In genomic region chr21:38474124-38474523, GRCh38 we compare ENCODE assay signal across 19 cellular contexts. TPM values are rescaled to one million over a fixed set of nuclear protein-coding genes. Genes with fewer than 3 reads are reported as not detected.
DNase-seq lines count a peak whose midpoint lies in the region; FAIRE-seq and TF ChIP-seq lines count a peak whose summit lies in the region.
"Had no signal": no experiment of that assay in that cellular context is flagged by ENCODE, and none has a peak within 500 bp of the region (broad histone marks: within the 10 kb centered on the region; RNA-seq: fewer than 3 reads in every experiment).

No MANE protein-coding gene starts in this region.

- no peak overlapping the region for H2BK5ac ChIP-seq in H1 (ENCODE audit: low read depth, low read length)

- H4K5ac ChIP-seq in H1 (ENCODE audit: insufficient read length, low read depth, low read length) = no peak overlapping the region

- H3K18ac ChIP-seq in H1 (ENCODE audit: extremely low read depth, low read length) = no peak overlapping the region

- 82% methylated on average over 7 of the region's 7 CpGs; no CpG with 5 or more reads in 1 of the 2 experiments for WGBS in H1 (ENCODE audit: extremely low coverage in 1 of 2, insufficient coverage in 1 of 2, insufficient read length in 1 of 2, insufficient replicate concordance in 2 of 2, low coverage in 1 of 2, low lambda C conversion rate in 2 of 2, missing lambda C conversion rate in 1 of 2), 2 experiments

- H3K36me3 Mint-ChIP-seq in nephron progenitor cell (ENCODE audit: low read depth) = no peaks in the 10 kb centered on the region
- H3K36me3 Mint-ChIP-seq in activated T-cell treated with anti-CD3 and anti-CD28 coated beads, Interleukin-2, amount 50 U/mL, for 24 hours (ENCODE audit: low read depth) = no peaks in the 10 kb centered on the region
- H3K36me3 Mint-ChIP-seq in activated naive CD4-positive, alpha-beta T cell treated with anti-CD3 and anti-CD28 coated beads, Interleukin-2, amount 10 ng/mL, durations not matched to agents 7 days and 5 days = no peaks in the 10 kb centered on the region
- H3K36me3 Mint-ChIP-seq: CD14-positive monocyte had no signal

- CTCF ChIA-PET in HEK293 (lab: Yijun Ruan, JAX) (no interaction called here), H1 (lab: Charles Lee; ENCODE audit: partially characterized antibody) (no interaction called here)
- CTCF ChIA-PET in activated naive CD4-positive, alpha-beta T cell treated with anti-CD3 and anti-CD28 coated beads, Interleukin-2, amount 10 ng/mL, durations not matched to agents 7 days and 5 days (lab: Charles Lee) = no interaction called here

- H3K9ac ChIP-seq in BLaER1 (peak overlapping the region; percentile 49; the same call in 1 of the 2 replicates), H1 (replicated peaks in 1 of 4; ENCODE audit: extremely low read depth in 1 of 4, low read depth in 3 of 4, low read length in 3 of 4) (no peak overlapping the region)

- H3K56ac ChIP-seq in H1 (replicated peaks; ENCODE audit: insufficient read length, low read depth, low read length) = no peak overlapping the region

- TF ChIP-seq RAD21 in H1 (IDR thresholded peaks at IDR 0.05 in 1 of 2, conservative IDR thresholded peaks at IDR 0.05 in 1 of 2; ENCODE audit: low read depth in 2 of 2, low read length in 2 of 2) = no peak

- no peak for FAIRE-seq in H1 (lab: Jason Lieb, UNC)

- no peak overlapping the region for H3K14ac ChIP-seq in H1 (ENCODE audit: insufficient read length)

- H3K4me2 ChIP-seq in BLaER1 = peak overlapping the region; percentile 92
- no peak overlapping the region for H3K4me2 ChIP-seq in H1 (ENCODE audit: insufficient read depth in 1 of 2, low read depth in 2 of 2, low read length in 2 of 2)
- H3K4me2 ChIP-seq: hepatocyte had no signal

- no peak for TF ChIP-seq CTCF in HEK293 (tag by site-specific recombination; IDR thresholded peaks at IDR 0.05)
- TF ChIP-seq CTCF in H1 (IDR thresholded peaks at IDR 0.05; ENCODE audit: control extremely low read depth in 1 of 3, insufficient read depth in 1 of 3, low read depth in 1 of 3, low read length in 3 of 3) = no peak
- no peak for TF ChIP-seq CTCF in nephron progenitor cell (IDR thresholded peaks at IDR 0.05)

- H3K9me3 ChIP-seq in BLaER1 (peaks cover 2% of the 10 kb centered on the region), HEK293 (ENCODE audit: control insufficient read depth, insufficient read depth, low read depth, low read length) (no peaks in the 10 kb centered on the region), H1 (ENCODE audit: insufficient read depth in 2 of 2, low read depth in 1 of 2, low read length in 1 of 2) (no peaks in the 10 kb centered on the region)
- H3K9me3 ChIP-seq: stomach had no signal

- peaks cover 94% of the 10 kb centered on the region for H3K4me1 ChIP-seq in BLaER1
- H3K4me1 ChIP-seq in HEK293 (ENCODE audit: control insufficient read depth, insufficient read depth, low read length) = peaks cover 9% of the 10 kb centered on the region; the same call in 1 of the 2 replicates
- peaks cover 0 to 12% (median 6%) of the 10 kb centered on the region in 4 experiments; a peak in 5 of 7 replicates for H3K4me1 ChIP-seq in H1 (replicated peaks in 1 of 4; ENCODE audit: control insufficient read depth in 3 of 4, insufficient read depth in 4 of 4, low read length in 3 of 4)

- no peaks in the 10 kb centered on the region for H3K9me3 Mint-ChIP-seq in nephron progenitor cell
- no peaks in the 10 kb centered on the region for H3K9me3 Mint-ChIP-seq in activated T-cell treated with anti-CD3 and anti-CD28 coated beads, Interleukin-2, amount 50 U/mL, for 24 hours
- H3K9me3 Mint-ChIP-seq in activated naive CD4-positive, alpha-beta T cell treated with anti-CD3 and anti-CD28 coated beads, Interleukin-2, amount 10 ng/mL, durations not matched to agents 7 days and 5 days = no peaks in the 10 kb centered on the region
- H3K9me3 Mint-ChIP-seq: activated CD8-positive, alpha-beta T cell treated with anti-CD3 and anti-CD28 coated beads for 36 hours; CD14-positive monocyte; H9 had no signal

- H3K79me2 ChIP-seq in H1 (ENCODE audit: control insufficient read depth in 1 of 2, insufficient read depth in 2 of 2, low read length in 2 of 2) = no peaks in the 10 kb centered on the region
- H3K79me2 ChIP-seq: hepatocyte had no signal

- no peaks in the 10 kb centered on the region for H3K79me1 ChIP-seq in H1 (ENCODE audit: low read depth, low read length)

- TF ChIP-seq POLR2A in H1 (IDR thresholded peaks at IDR 0.05; ENCODE audit: control extremely low read depth in 1 of 2, low read depth in 2 of 2, low read length in 2 of 2) = no peak

- POLR2A ChIA-PET in HEK293 (lab: Yijun Ruan, JAX) (no interaction called here), H1 (lab: Charles Lee; ENCODE audit: partially characterized antibody) (no interaction called here)

- H3K23me2 ChIP-seq in H1 (ENCODE audit: low read depth, low read length) = no peaks in the 10 kb centered on the region

- peak overlapping the region; percentile 36 for H3K27ac Mint-ChIP-seq in nephron progenitor cell
- H3K27ac Mint-ChIP-seq in activated T-cell treated with anti-CD3 and anti-CD28 coated beads, Interleukin-2, amount 50 U/mL, for 24 hours = no peak overlapping the region
- no peak overlapping the region for H3K27ac Mint-ChIP-seq in activated naive CD4-positive, alpha-beta T cell treated with anti-CD3 and anti-CD28 coated beads, Interleukin-2, amount 10 ng/mL, durations not matched to agents 7 days and 5 days
- H3K27ac Mint-ChIP-seq: activated CD8-positive, alpha-beta T cell treated with anti-CD3 and anti-CD28 coated beads for 36 hours; H9 had no signal

- peak overlapping the region; percentile 25; the same call in 1 of the 2 replicates for H2BK15ac ChIP-seq in H1 (ENCODE audit: low read length)

- peaks cover 16% of the 10 kb centered on the region for H3K27me3 Mint-ChIP-seq in nephron progenitor cell (ENCODE audit: low read depth, poor library complexity)
- peaks cover 76% of the 10 kb centered on the region for H3K27me3 Mint-ChIP-seq in activated T-cell treated with anti-CD3 and anti-CD28 coated beads, Interleukin-2, amount 50 U/mL, for 24 hours
- peaks cover 59% of the 10 kb centered on the region for H3K27me3 Mint-ChIP-seq in activated naive CD4-positive, alpha-beta T cell treated with anti-CD3 and anti-CD28 coated beads, Interleukin-2, amount 10 ng/mL, durations not matched to agents 7 days and 5 days

- TF ChIP-seq EP300 in H1 (IDR thresholded peaks at IDR 0.05; ENCODE audit: borderline replicate concordance in 1 of 2, low read depth in 2 of 2, low read length in 2 of 2) = no peak

- no peak overlapping the region for H4K91ac ChIP-seq in H1 (replicated peaks; ENCODE audit: insufficient read length, low read length)

- H2BK120ac ChIP-seq in H1 (replicated peaks; ENCODE audit: low read depth, low read length) = no peak overlapping the region

- H3K27me3 ChIP-seq in BLaER1 = no peaks in the 10 kb centered on the region
- peaks cover 0 to 11% (median 3%) of the 10 kb centered on the region in 4 experiments; a peak in 4 of 7 replicates for H3K27me3 ChIP-seq in H1 (replicated peaks in 1 of 4; ENCODE audit: control insufficient read depth in 3 of 4, extremely low read depth in 1 of 4, insufficient read depth in 3 of 4, low read length in 3 of 4)
- H3K27me3 ChIP-seq: hepatocyte had no signal

- H4K20me1 ChIP-seq in BLaER1 (peaks cover 10% of the 10 kb centered on the region; the same call in 1 of the 2 replicates), H1 (replicated peaks in 1 of 2; ENCODE audit: control insufficient read depth in 1 of 2, insufficient read depth in 2 of 2, low read length in 2 of 2) (no peaks in the 10 kb centered on the region)

- DNase-seq in H1 (ENCODE audit: low read depth in 1 of 2, low spot score in 2 of 2) (no peak), nephron progenitor cell (no peak), NCI-H524 treated with DMSO at 0.1 percent for 48 hours (lab: John Stamatoyannopoulos, UW) (no peak)
- DNase-seq in activated T-cell treated with anti-CD3 and anti-CD28 coated beads, Interleukin-2, amount 50 U/mL, for 24 hours = no peak
- no peak for DNase-seq in activated naive CD4-positive, alpha-beta T cell treated with anti-CD3 and anti-CD28 coated beads, Interleukin-2, amount 10 ng/mL, durations not matched to agents 7 days and 5 days
- DNase-seq: activated CD8-positive, alpha-beta T cell treated with anti-CD3 and anti-CD28 coated beads for 36 hours; activated gamma-delta T cell; activated T-cell treated with anti-CD3 and anti-CD28 coated beads for 4 hours; DMS 273 treated with DMSO at 0.1 percent for 48 hours; H9; NCI-H82; retina; stomach had no signal

- H3K23ac ChIP-seq in H1 (ENCODE audit: insufficient read length) = no peak overlapping the region

- no peak overlapping the region for H4K8ac ChIP-seq in H1 (ENCODE audit: extremely low read depth, insufficient read depth, low read length)

- peaks cover 21% of the 10 kb centered on the region for H3K36me3 ChIP-seq in BLaER1
- H3K36me3 ChIP-seq in HEK293 (ENCODE audit: control insufficient read depth in 2 of 2, insufficient read depth in 1 of 2, low read length in 2 of 2) = no peaks in the 10 kb centered on the region
- H3K36me3 ChIP-seq in H1 (ENCODE audit: control insufficient read depth in 2 of 4, insufficient read depth in 4 of 4, low read length in 3 of 4) = no peaks in the 10 kb centered on the region
- H3K36me3 ChIP-seq: stomach had no signal

- H2AFZ ChIP-seq in H1 (ENCODE audit: low read length) = no peak overlapping the region
- H2AFZ ChIP-seq: hepatocyte had no signal

- H3K4me3 ChIP-seq in BLaER1 (peak overlapping the region; percentile 40; the same call in 1 of the 2 replicates), HEK293 (ENCODE audit: low read depth, low read length) (no peak overlapping the region), H1 (ENCODE audit: extremely low read depth in 1 of 4, insufficient read depth in 2 of 4, low read depth in 3 of 4, low read length in 4 of 4) (no peak overlapping the region)
- H3K4me3 ChIP-seq: hepatocyte, stomach had no signal

- peak overlapping the region; percentile 96 for H3K27ac ChIP-seq in BLaER1
- no peak overlapping the region for H3K27ac ChIP-seq in HEK293 (ENCODE audit: extremely low read depth, low read depth, low read length)
- H3K27ac ChIP-seq in H1 (ENCODE audit: low read depth, low read length) = no peak overlapping the region
- H3K27ac ChIP-seq: hepatocyte had no signal

- no peak overlapping the region for H2AK5ac ChIP-seq in H1 (ENCODE audit: low read depth, low read length)

- 0 out of 2 replicates have a peak overlapping the region, but pooled peaks have one; percentile 5 for H2BK20ac ChIP-seq in H1 (ENCODE audit: low read length)

- H2BK12ac ChIP-seq in H1 (ENCODE audit: low read depth, low read length) = no peak overlapping the region

- H3K4me1 Mint-ChIP-seq in nephron progenitor cell = peaks cover 49% of the 10 kb centered on the region
- peaks cover 5% of the 10 kb centered on the region for H3K4me1 Mint-ChIP-seq in activated T-cell treated with anti-CD3 and anti-CD28 coated beads, Interleukin-2, amount 50 U/mL, for 24 hours (ENCODE audit: low read depth)
- peaks cover 5% of the 10 kb centered on the region for H3K4me1 Mint-ChIP-seq in activated naive CD4-positive, alpha-beta T cell treated with anti-CD3 and anti-CD28 coated beads, Interleukin-2, amount 10 ng/mL, durations not matched to agents 7 days and 5 days

- H3K4ac ChIP-seq in H1 (replicated peaks; ENCODE audit: insufficient read length, low read depth, low read length) = no peak overlapping the region

- H3K4me3 Mint-ChIP-seq in nephron progenitor cell = no peak overlapping the region
- no peak overlapping the region for H3K4me3 Mint-ChIP-seq in activated T-cell treated with anti-CD3 and anti-CD28 coated beads, Interleukin-2, amount 50 U/mL, for 24 hours
- no peak overlapping the region for H3K4me3 Mint-ChIP-seq in activated naive CD4-positive, alpha-beta T cell treated with anti-CD3 and anti-CD28 coated beads, Interleukin-2, amount 10 ng/mL, durations not matched to agents 7 days and 5 days
- H3K4me3 Mint-ChIP-seq: activated CD8-positive, alpha-beta T cell treated with anti-CD3 and anti-CD28 coated beads for 36 hours; H9 had no signal

RNA-seq across cellular contexts. Expression of gene ERG, which starts 24.2 kb away (rescaled TPM):
- 3.0 and 3.1 TPM in 2 replicates for total RNA-seq in H1 (2021; fragmentation: NEBNext Ultra II Directional; extraction: Animal tissue kit (Norgen Biotek cat#: 25700))
- polyA plus RNA-seq in H1 (2011; rRNA removed) = 1.0 and 1.1 TPM in 2 replicates
- polyA plus RNA-seq in H1 (2011; cell fraction: cytosol; rRNA removed) = 0.71 TPM
- 2.3 TPM for polyA plus RNA-seq in H1 (2011; cell fraction: nucleus; rRNA removed)
- 1.1 to 1.7 TPM (median 1.4 TPM) in 4 replicates for polyA plus RNA-seq in H1 (2012, experiment 1 of 2)
- 0.35 TPM for polyA plus RNA-seq in H1 (2012, experiment 2 of 2)
- 2.5 TPM for polyA plus RNA-seq in H1 (2013, experiment 1 of 2)
- polyA plus RNA-seq in H1 (2013, experiment 2 of 2) = 2.3 TPM
- 1.1 and 5.0 TPM in 2 replicates for polyA minus RNA-seq in H1 (2011; rRNA and poly(A)+ RNA removed)
- polyA minus RNA-seq in H1 (2011; cell fraction: cytosol; rRNA and poly(A)+ RNA removed) = 0.37 TPM
- polyA minus RNA-seq in H1 (2011; cell fraction: nucleus; rRNA and poly(A)+ RNA removed) = 0.70 TPM
- total RNA-seq: activated CD8-positive, alpha-beta T cell treated with anti-CD3 and anti-CD28 coated beads for 36 hours; fibroblast of villous mesenchyme had no signal
- polyA plus RNA-seq: AG04450 had no signal
